In genomic region chr7:28747404-28747803, GRCh38 we compare ENCODE assay signal across 3 cellular contexts.
TF ChIP-seq lines count a peak whose summit lies in the region.

No MANE protein-coding gene starts in this region.

TF ChIP-seq in GM23338, 12 proteins besides CTCF, POLR2A, EP300 and RAD21 (continues in another document):
- TF ChIP-seq STAT1 (IDR thresholded peaks at IDR 0.05; ENCODE audit: unreplicated experiment) (no peak), EZH2phosphoT487 (IDR thresholded peaks at IDR 0.05; ENCODE audit: unreplicated experiment) (no peak), ZNF114 (CRISPR knock-in tag; IDR thresholded peaks at IDR 0.05) (no peak), ETS1 (IDR thresholded peaks at IDR 0.05) (no peak), CREB1 (CRISPR knock-in tag; IDR thresholded peaks at IDR 0.05; ENCODE audit: low read depth) (no peak), ZNF331 (CRISPR knock-in tag; IDR thresholded peaks at IDR 0.05; ENCODE audit: low read depth) (no peak), POLR2AphosphoS5 (IDR thresholded peaks at IDR 0.05; ENCODE audit: low read depth) (no peak), REST (IDR thresholded peaks at IDR 0.05; ENCODE audit: unreplicated experiment) (no peak), EZH2 (IDR thresholded peaks at IDR 0.05; ENCODE audit: low read depth, unreplicated experiment) (no peak)

TF ChIP-seq in WTC11, 78 proteins besides CTCF, POLR2A, EP300 and RAD21:
- TF ChIP-seq NR2C2 (CRISPR knock-in tag; IDR thresholded peaks at IDR 0.05) = no peak

TF ChIP-seq in endothelial cell of umbilical vein, 7 proteins besides CTCF, POLR2A, EP300 and RAD21:
- no peak for TF ChIP-seq MAX (IDR thresholded peaks at IDR 0.05; ENCODE audit: insufficient read depth, insufficient read length)
- TF ChIP-seq FOS (IDR thresholded peaks at IDR 0.05; ENCODE audit: borderline replicate concordance, insufficient read depth, low read length) = peak; percentile 7
